ENCODE assay signal across 13 cellular contexts in genomic region chr2:237791977-237792727, GRCh38. TPM values are rescaled to one million over a fixed set of nuclear protein-coding genes. Genes with fewer than 3 reads are reported as not detected.
DNase-seq lines count a peak whose midpoint lies in the region; ATAC-seq and TF ChIP-seq lines count a peak whose summit lies in the region.
"Had no signal": no experiment of that assay in that cellular context is flagged by ENCODE, and none has a peak within 500 bp of the region (broad histone marks: within the 10 kb centered on the region; RNA-seq: fewer than 3 reads in every experiment).

No MANE protein-coding gene starts in this region.

- TF ChIP-seq POLR2A in testis (IDR thresholded peaks at IDR 0.05) = no peak

- WGBS in testis, 2 donors = 81 to 88% methylated on average over 6 of the region's 6 CpGs

- H3K36me3 ChIP-seq in NT2/D1 (ENCODE audit: insufficient read depth, insufficient read length, low read length) = no peaks in the 10 kb centered on the region
- H3K36me3 ChIP-seq in testis (ENCODE audit: low read depth, missing control alignments) = no peaks in the 10 kb centered on the region
- H3K36me3 ChIP-seq: prostate gland had no signal

- H3K27ac ChIP-seq in testis = no peak overlapping the region
- H3K27ac ChIP-seq: epithelial cell of prostate, prostate gland had no signal

- intact Hi-C loops in testis (cut with DNase I; ENCODE audit: low total_unique reads) = no loop called here

- no peaks in the 10 kb centered on the region for H3K9me3 Mint-ChIP-seq in osteocyte (ENCODE audit: unreplicated experiment)
- H3K9me3 Mint-ChIP-seq: activated naive CD4-positive, alpha-beta T cell treated with anti-CD3 and anti-CD28 coated beads, Interleukin-2, amount 10 ng/mL, durations not matched to agents 7 days and 5 days had no signal

- DNase-seq in NT2/D1 (ENCODE audit: low read depth, low spot score) (peak; percentile 25), epithelial cell of esophagus (ENCODE audit: low read depth) (peak; percentile 30), osteocyte (ENCODE audit: extremely low spot score, unreplicated experiment) (no peak), testis (no peak), left lobe of liver (ENCODE audit: low spot score) (no peak), T-helper 9 cell (no peak)
- DNase-seq: activated naive CD4-positive, alpha-beta T cell treated with anti-CD3 and anti-CD28 coated beads, Interleukin-2, amount 10 ng/mL, durations not matched to agents 7 days and 5 days; GF-D8; left ventricle myocardium superior; NCI-H146 had no signal

- no peak overlapping the region for H3K4me3 Mint-ChIP-seq in osteocyte (ENCODE audit: unreplicated experiment)
- H3K4me3 Mint-ChIP-seq: activated naive CD4-positive, alpha-beta T cell treated with anti-CD3 and anti-CD28 coated beads, Interleukin-2, amount 10 ng/mL, durations not matched to agents 7 days and 5 days had no signal

- H3K9me3 ChIP-seq in NT2/D1 (ENCODE audit: insufficient read depth, low read length) (peaks cover 12% of the 10 kb centered on the region), testis (no peaks in the 10 kb centered on the region)
- H3K9me3 ChIP-seq: prostate gland had no signal

- H3K27me3 ChIP-seq in NT2/D1 (ENCODE audit: insufficient read depth, insufficient read length) (no peaks in the 10 kb centered on the region), testis (no peaks in the 10 kb centered on the region)

- no peak overlapping the region for H3K27ac Mint-ChIP-seq in osteocyte (ENCODE audit: unreplicated experiment)
- H3K27ac Mint-ChIP-seq: activated naive CD4-positive, alpha-beta T cell treated with anti-CD3 and anti-CD28 coated beads, Interleukin-2, amount 10 ng/mL, durations not matched to agents 7 days and 5 days had no signal

- ATAC-seq in left lobe of liver = no peak
- ATAC-seq: left ventricle myocardium superior had no signal

- peaks cover 8% of the 10 kb centered on the region for H3K36me3 Mint-ChIP-seq in osteocyte (ENCODE audit: unreplicated experiment)

- H3K4me1 ChIP-seq in NT2/D1 (ENCODE audit: insufficient read depth, insufficient read length) = peaks cover 3% of the 10 kb centered on the region
- no peaks in the 10 kb centered on the region for H3K4me1 ChIP-seq in testis
- H3K4me1 ChIP-seq: prostate gland had no signal

- H3K27me3 Mint-ChIP-seq in osteocyte (ENCODE audit: unreplicated experiment) = no peaks in the 10 kb centered on the region
- H3K27me3 Mint-ChIP-seq: activated naive CD4-positive, alpha-beta T cell treated with anti-CD3 and anti-CD28 coated beads, Interleukin-2, amount 10 ng/mL, durations not matched to agents 7 days and 5 days had no signal

- H3K4me3 ChIP-seq in NT2/D1 (ENCODE audit: insufficient read length, low read depth) (no peak overlapping the region), epithelial cell of esophagus (ENCODE audit: low read length) (no peak overlapping the region), testis (no peak overlapping the region)
- H3K4me3 ChIP-seq: prostate gland had no signal

- H3K9ac ChIP-seq in NT2/D1 (ENCODE audit: insufficient read length, low read depth) = no peak overlapping the region

- H3K4me1 Mint-ChIP-seq in osteocyte (ENCODE audit: unreplicated experiment) = peaks cover 6% of the 10 kb centered on the region

- TF ChIP-seq CTCF in GM12873 (IDR thresholded peaks at IDR 0.05; ENCODE audit: insufficient read depth, low read depth, low read length, missing control alignments) (peak; percentile 11), epithelial cell of esophagus (IDR thresholded peaks at IDR 0.05; ENCODE audit: insufficient read depth, low read depth, low read length, missing control alignments) (no peak), osteocyte (IDR thresholded peaks at IDR 0.05) (peak; percentile 17), testis (IDR thresholded peaks at IDR 0.05) (no peak)

RNA-seq across cellular contexts. Expression of gene RBM44, which starts 6.4 kb away (rescaled TPM):
- total RNA-seq in osteocyte (0.46 and 0.63 TPM in 2 replicates), testis (10 to 100 TPM; 15.0 to 23.4 TPM), left lobe of liver (0.13 TPM)
- 21.1 TPM for polyA plus RNA-seq in testis (ENCODE audit: insufficient read depth, low read depth, low replicate concordance)

Comparison
In these comparisons a context has a peak if more than half of its experiments do, and no peak if none do; other contexts are left out.
1. CTCF ChIP-seq: peak in GM12873 (single experiment) and osteocyte (single experiment); none in epithelial cell of esophagus (single experiment) and testis (0 of 3).
2. DNase-seq: peak in NT2/D1 (single experiment) and epithelial cell of esophagus (single experiment); none in osteocyte (single experiment), testis (single experiment), left lobe of liver (single experiment) and T-helper 9 cell (single experiment).